9 cellular contexts compared by ENCODE assay signal in the genomic region with DNA sequence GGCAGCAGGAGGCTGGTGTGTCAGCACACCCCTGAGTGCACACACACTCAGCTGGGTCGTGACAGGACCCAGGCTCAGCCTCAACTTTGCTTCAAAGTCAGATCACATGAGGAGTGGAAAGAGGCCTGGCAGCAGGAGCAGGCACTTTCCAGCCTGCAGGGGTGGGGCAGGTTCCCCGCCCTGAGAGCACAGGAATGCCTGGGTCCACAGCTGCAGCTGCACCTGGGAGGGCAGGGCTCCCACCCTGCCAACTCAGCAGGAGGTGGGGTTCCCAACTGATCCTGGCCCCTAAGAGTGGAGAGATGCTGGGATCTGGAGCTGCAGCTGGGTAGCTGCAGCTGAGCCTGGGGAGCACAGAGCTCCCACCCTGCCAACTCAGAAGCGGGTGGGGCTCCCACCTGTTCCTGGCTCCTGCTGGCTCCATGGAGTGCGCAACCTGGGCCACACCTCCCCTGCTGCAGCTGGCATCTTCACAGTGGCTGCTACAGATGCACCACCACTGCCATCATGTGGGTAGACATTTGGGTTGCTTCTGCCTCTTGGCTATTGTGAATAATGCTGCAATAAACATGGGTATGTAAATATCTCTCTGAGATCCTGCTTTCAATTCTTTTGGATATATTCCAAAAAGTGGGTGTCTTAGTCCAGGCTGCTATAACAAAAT.
DNase-seq lines count a peak whose midpoint lies in the region; ATAC-seq and TF ChIP-seq lines count a peak whose summit lies in the region.
"Had no signal": no experiment of that assay in that cellular context is flagged by ENCODE, and none has a peak within 500 bp of the region (broad histone marks: within the 10 kb centered on the region; RNA-seq: fewer than 3 reads in every experiment).

No MANE protein-coding gene starts in this region.

- CTCF ChIA-PET in RWPE1 (lab: Yijun Ruan, JAX) = no interaction called here

- TF ChIP-seq CTCF in heart right ventricle (IDR thresholded peaks at IDR 0.05) (peak in 6 of 9 donors; percentile 17 to 52 (median 26)), RWPE1 (conservative IDR thresholded peaks at IDR 0.05; ENCODE audit: low read depth) (no peak)

- no peaks in the 10 kb centered on the region for H3K4me1 ChIP-seq in heart right ventricle

- POLR2A ChIA-PET in RWPE1 (lab: Yijun Ruan, JAX; ENCODE audit: low non-redundant PET) = no interaction called here

- no peak overlapping the region for H3K27ac ChIP-seq in heart right ventricle
- H3K27ac ChIP-seq in RWPE1 = no peak overlapping the region

- intact Hi-C loops in heart right ventricle (cut with DNase I) (no loop called here), Right ventricle myocardium superior (cut with DNase I) (no loop called here)

- no peaks in the 10 kb centered on the region for H3K27me3 ChIP-seq in heart right ventricle

- no peak overlapping the region for H3K4me3 ChIP-seq in heart right ventricle

- DNase-seq in heart right ventricle (no peak), Right ventricle myocardium superior (no peak), NCI-H748 treated with DMSO at 0.1 percent for 48 hours (lab: John Stamatoyannopoulos, UW) (peak; percentile 26), RWPE1 (ENCODE audit: low spot score) (no peak), HuH-7.5 (ENCODE audit: low spot score) (no peak), GF-D8 (lab: John Stamatoyannopoulos, UW) (no peak)
- peak; percentile 12 for DNase-seq in central memory CD4-positive, alpha-beta T cell
- peak; percentile 3 to 6 (median 4) for DNase-seq in stimulated activated CD4-positive, alpha-beta T cell treated with anti-CD3 and anti-CD28 coated beads, TNF-alpha, amount 100 ng/mL, for 24 hours (ENCODE audit: low read depth in 3 of 3)
- DNase-seq: IMR-90 had no signal

- ATAC-seq in heart right ventricle (no peak), Right ventricle myocardium superior (ENCODE audit: poor library complexity) (no peak)

- no peaks in the 10 kb centered on the region for H3K36me3 ChIP-seq in heart right ventricle

- WGBS in heart right ventricle, 2 donors = 90 to 91% methylated on average over 4 of the region's 4 CpGs

- H3K9me3 ChIP-seq in heart right ventricle = peaks cover 0 to 39% (median 0%) of the 10 kb centered on the region in 11 donors

Comparison
In these comparisons a context has a peak if more than half of its experiments do, and no peak if none do; other contexts are left out.
1. DNase-seq: peak in NCI-H748 treated with DMSO at 0.1 percent for 48 hours (single experiment), central memory CD4-positive, alpha-beta T cell (single experiment) and stimulated activated CD4-positive, alpha-beta T cell treated with anti-CD3 and anti-CD28 coated beads, TNF-alpha, amount 100 ng/mL, for 24 hours (3 of 3); none in heart right ventricle (0 of 2), Right ventricle myocardium superior (single experiment), RWPE1 (single experiment), HuH-7.5 (single experiment) and GF-D8 (single experiment).